In the genomic region with DNA sequence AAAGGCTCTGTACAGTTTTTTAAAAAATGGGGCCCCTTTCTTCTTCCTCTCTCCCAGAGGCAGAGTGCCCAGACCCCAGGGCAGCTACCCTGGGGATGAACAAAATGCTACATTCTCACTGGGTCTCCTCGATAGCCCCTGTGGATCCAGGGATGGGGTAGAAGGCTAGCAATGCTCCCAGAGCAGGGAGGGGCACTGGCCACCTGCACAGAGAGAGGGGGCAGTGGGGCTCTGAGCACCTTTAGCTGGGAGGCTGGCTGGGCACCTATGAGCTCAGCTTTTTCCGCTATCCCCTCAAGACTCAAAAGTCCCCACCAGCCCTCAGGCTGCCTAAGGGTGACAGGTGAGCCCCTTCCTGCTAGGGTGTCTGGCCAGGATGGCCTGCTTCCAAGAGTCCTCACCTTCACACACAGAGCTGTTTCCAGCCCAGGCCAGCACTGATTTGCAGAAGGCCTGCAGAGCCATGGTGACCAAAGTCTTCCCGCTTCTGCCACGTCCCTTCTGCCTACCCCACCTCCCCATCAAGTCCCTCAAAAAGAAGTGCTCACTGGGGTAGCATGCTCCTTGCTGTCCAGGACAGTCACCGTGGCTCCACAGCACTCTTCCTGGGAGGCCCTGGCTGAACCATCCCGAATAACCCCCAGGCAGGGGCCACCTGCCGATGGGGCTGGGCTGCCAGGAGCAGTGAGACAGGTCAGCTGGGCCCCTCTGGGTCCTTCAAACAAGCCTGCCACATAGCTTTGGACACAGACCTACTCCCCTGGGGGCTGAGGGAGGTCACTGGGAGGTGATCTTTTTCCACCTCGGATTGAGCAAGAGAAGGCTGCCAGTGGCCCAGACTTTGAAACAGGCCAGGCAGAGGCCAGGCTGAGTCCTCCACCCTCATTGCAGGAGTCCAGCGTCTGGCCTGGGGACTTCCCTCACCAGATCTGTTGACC, we compare ENCODE assay signal across 2 cellular contexts.
TF ChIP-seq lines count a peak whose summit lies in the region.

No MANE protein-coding gene starts in this region.

TF ChIP-seq in K562, 482 proteins besides CTCF, POLR2A, EP300 and RAD21:
- TF ChIP-seq CBFB (CRISPR knock-in tag; IDR thresholded peaks at IDR 0.05) = no peak
- no peak for TF ChIP-seq TCFL5 (CRISPR knock-in tag; conservative IDR thresholded peaks at IDR 0.05)
- TF ChIP-seq CEBPB (tag; IDR thresholded peaks at IDR 0.05) = peak; percentile 62; the same call in 1 of the 2 replicates

TF ChIP-seq in HepG2, 621 proteins besides CTCF, POLR2A, EP300 and RAD21 (continues in another document):
- no peak for TF ChIP-seq ZNF513 (CRISPR knock-in tag; conservative IDR thresholded peaks at IDR 0.05)
- no peak for TF ChIP-seq CENPX (CRISPR knock-in tag; IDR thresholded peaks at IDR 0.05)
- no peak; the same call in 1 of the 2 replicates for TF ChIP-seq ETV5 (CRISPR knock-in tag; IDR thresholded peaks at IDR 0.05; ENCODE audit: borderline replicate concordance)
- TF ChIP-seq ZNF609 (CRISPR knock-in tag; IDR thresholded peaks at IDR 0.05; ENCODE audit: borderline replicate concordance) = peak; percentile 85; the same call in 1 of the 2 replicates
- TF ChIP-seq SOX5 (CRISPR knock-in tag; IDR thresholded peaks at IDR 0.05; ENCODE audit: borderline replicate concordance) = peak; percentile 85
- TF ChIP-seq SSRP1 (CRISPR knock-in tag; IDR thresholded peaks at IDR 0.05) = peak; percentile 66; the same call in 1 of the 2 replicates
- TF ChIP-seq NR3C1 (CRISPR knock-in tag; IDR thresholded peaks at IDR 0.05) = no peak
- peak; percentile 81; the same call in 1 of the 2 replicates for TF ChIP-seq SPEN (CRISPR knock-in tag; IDR thresholded peaks at IDR 0.05; ENCODE audit: low read depth)
- peak; percentile 91 for TF ChIP-seq GATAD2A (CRISPR knock-in tag; IDR thresholded peaks at IDR 0.05)
- peak; percentile 35; the same call in 1 of the 2 replicates for TF ChIP-seq TBX3 (IDR thresholded peaks at IDR 0.05; ENCODE audit: borderline replicate concordance)
- TF ChIP-seq MYC (CRISPR knock-in tag; IDR thresholded peaks at IDR 0.05; ENCODE audit: borderline replicate concordance) = peak; percentile 22; the same call in 1 of the 2 replicates
- peak; percentile 93 for TF ChIP-seq MEIS1 (CRISPR knock-in tag; IDR thresholded peaks at IDR 0.05; ENCODE audit: borderline replicate concordance)
- 0 out of 2 replicates have a peak, but pooled peaks have one; percentile 49 for TF ChIP-seq ZMYM2 (CRISPR knock-in tag; IDR thresholded peaks at IDR 0.05)
- TF ChIP-seq HNF4A (CRISPR knock-in tag; IDR thresholded peaks at IDR 0.05) = peak; percentile 94
- no peak for TF ChIP-seq ZUFSP (CRISPR knock-in tag; IDR thresholded peaks at IDR 0.05; ENCODE audit: borderline replicate concordance)
- peak; percentile 50 for TF ChIP-seq XRCC5 (optimal IDR thresholded peaks at IDR 0.05; ENCODE audit: low read length)
- no peak for TF ChIP-seq KLF13 (CRISPR knock-in tag; IDR thresholded peaks at IDR 0.05)
- no peak for TF ChIP-seq MAFG (CRISPR knock-in tag; IDR thresholded peaks at IDR 0.05)
- no peak for TF ChIP-seq TCF7 (IDR thresholded peaks at IDR 0.05; ENCODE audit: low read depth)
- 0 out of 2 replicates have a peak, but pooled peaks have one; percentile 46 for TF ChIP-seq ZNF644 (CRISPR knock-in tag; IDR thresholded peaks at IDR 0.05; ENCODE audit: low read depth)
- TF ChIP-seq LCORL (IDR thresholded peaks at IDR 0.05) = no peak
- TF ChIP-seq LCORL (CRISPR knock-in tag; IDR thresholded peaks at IDR 0.05) = peak; percentile 97
- TF ChIP-seq, protein P1, sequence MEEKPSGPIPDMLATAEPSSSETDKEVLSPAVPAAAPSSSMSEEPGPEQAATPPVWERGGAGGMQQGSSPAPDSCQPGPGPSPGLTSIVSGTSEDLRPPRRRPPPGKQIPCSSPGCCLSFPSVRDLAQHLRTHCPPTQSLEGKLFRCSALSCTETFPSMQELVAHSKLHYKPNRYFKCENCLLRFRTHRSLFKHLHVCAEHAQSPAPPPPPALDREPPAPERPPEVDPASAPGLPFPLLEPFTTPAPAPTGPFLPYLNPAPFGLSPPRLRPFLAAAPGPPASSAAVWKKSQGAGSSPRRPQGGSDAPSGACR (CRISPR knock-in tag; IDR thresholded peaks at IDR 0.05) = no peak
- TF ChIP-seq MEF2D (CRISPR knock-in tag; IDR thresholded peaks at IDR 0.05) = peak; percentile 95
- TF ChIP-seq NR2F1 (CRISPR knock-in tag; IDR thresholded peaks at IDR 0.05) = peak; percentile 89 to 91
- no peak for TF ChIP-seq ZBTB49 (CRISPR knock-in tag; IDR thresholded peaks at IDR 0.05; ENCODE audit: borderline replicate concordance)
- no peak for TF ChIP-seq IRF9 (CRISPR knock-in tag; IDR thresholded peaks at IDR 0.05; ENCODE audit: borderline replicate concordance)
- no peak for TF ChIP-seq ZBTB40 (IDR thresholded peaks at IDR 0.05)
- peak; percentile 38; the same call in 1 of the 2 replicates for TF ChIP-seq ZBTB40 (CRISPR knock-in tag; IDR thresholded peaks at IDR 0.05)
